ENCODE assay signal across 28 cellular contexts in genomic region chr7:116206141-116206540, GRCh38.
"Had no signal": no experiment of that assay in that cellular context is flagged by ENCODE, and none has a peak within 500 bp of the region (broad histone marks: within the 10 kb centered on the region; RNA-seq: fewer than 3 reads in every experiment).

No MANE protein-coding gene starts in this region.

- H3K27ac Mint-ChIP-seq: activated CD4-positive, alpha-beta memory T cell treated with anti-CD3 and anti-CD28 coated beads for 36 hours; activated naive CD8-positive, alpha-beta T cell treated with anti-CD3 and anti-CD28 coated beads for 36 hours; activated T-helper 17 cell treated with anti-CD3 and anti-CD28 coated beads, Interleukin-2, amount 50 U/mL, for 72 hours; T-helper 1 cell treated with Interleukin-12 subunit alpha and Interleukin-12 subunit beta and Interleukin-4 antibody, amounts not matched to agents 30 μg/mL and 1 μg/mL, for 36 hours; T-helper 2 cell treated with Interferon-gamma antibody and Interleukin-4, amounts not matched to agents 5 μg/mL and 100 μg/mL, for 36 hours had no signal

- DNase-seq: activated CD4-positive, alpha-beta memory T cell treated with anti-CD3 and anti-CD28 coated beads for 36 hours; activated CD4-positive, alpha-beta T cell treated with anti-CD3 and anti-CD28 coated beads, Interleukin-2, amount 50 U/mL, for 1 hour; activated CD8-positive, alpha-beta memory T cell treated with anti-CD3 and anti-CD28 coated beads, Interleukin-2, amount 50 U/mL, for 4 hours; activated effector memory CD4-positive, alpha-beta T cell treated with anti-CD3 and anti-CD28 coated beads, Interleukin-2, amount 50 U/mL, for 16 hours; activated naive CD4-positive, alpha-beta T cell; activated naive CD4-positive, alpha-beta T cell treated with anti-CD3 and anti-CD28 coated beads, Interleukin-2, amount 50 U/mL, for 16 hours; activated naive CD8-positive, alpha-beta T cell treated with anti-CD3 and anti-CD28 coated beads for 36 hours; activated T-cell treated with anti-CD3 and anti-CD28 coated beads for 4 hours; activated T-cell treated with anti-CD3 and anti-CD28 coated beads, Interleukin-2, amount 50 U/mL, for 4 hours; amniotic stem cell; aorta; brain microvascular endothelial cell; Kasumi-1; KG1; MG63; NCI-H1048; NCI-H2081 treated with DMSO at 0.1 percent for 48 hours; NCI-H345; NCI-H748 treated with DMSO at 0.1 percent for 48 hours; SHP77; SJCRH30 had no signal

- H3K36me3 Mint-ChIP-seq: activated CD4-positive, alpha-beta memory T cell treated with anti-CD3 and anti-CD28 coated beads for 36 hours; activated naive CD8-positive, alpha-beta T cell treated with anti-CD3 and anti-CD28 coated beads for 36 hours had no signal

- H3K4me3 Mint-ChIP-seq: activated CD4-positive, alpha-beta memory T cell treated with anti-CD3 and anti-CD28 coated beads for 36 hours; activated naive CD8-positive, alpha-beta T cell treated with anti-CD3 and anti-CD28 coated beads for 36 hours; activated T-cell treated with anti-CD3 and anti-CD28 coated beads, Interleukin-2, amount 50 U/mL, for 4 hours; activated T-helper 17 cell treated with anti-CD3 and anti-CD28 coated beads, Interleukin-2, amount 50 U/mL, for 72 hours; central memory CD8-positive, alpha-beta T cell; T-helper 1 cell treated with Interleukin-12 subunit alpha and Interleukin-12 subunit beta and Interleukin-4 antibody, amounts not matched to agents 30 μg/mL and 1 μg/mL, for 36 hours; T-helper 2 cell treated with Interferon-gamma antibody and Interleukin-4, amounts not matched to agents 5 μg/mL and 100 μg/mL, for 36 hours had no signal

- H3K27me3 Mint-ChIP-seq: activated CD4-positive, alpha-beta memory T cell treated with anti-CD3 and anti-CD28 coated beads for 36 hours; activated naive CD8-positive, alpha-beta T cell treated with anti-CD3 and anti-CD28 coated beads for 36 hours; activated T-helper 17 cell treated with anti-CD3 and anti-CD28 coated beads, Interleukin-2, amount 50 U/mL, for 72 hours; central memory CD8-positive, alpha-beta T cell; IgD-negative memory B cell had no signal

- H3K27ac ChIP-seq: brain microvascular endothelial cell, SJCRH30, SK-N-MC had no signal

- H3K4me1 Mint-ChIP-seq: activated T-helper 17 cell treated with anti-CD3 and anti-CD28 coated beads, Interleukin-2, amount 50 U/mL, for 72 hours had no signal

- H3K9me3 Mint-ChIP-seq: activated T-helper 17 cell treated with anti-CD3 and anti-CD28 coated beads, Interleukin-2, amount 50 U/mL, for 72 hours; IgD-negative memory B cell; T-helper 1 cell treated with Interleukin-12 subunit alpha and Interleukin-12 subunit beta and Interleukin-4 antibody, amounts not matched to agents 30 μg/mL and 1 μg/mL, for 36 hours had no signal

- ATAC-seq: activated T-cell treated with anti-CD3 and anti-CD28 coated beads, Interleukin-2, amount 50 U/mL, for 4 hours; activated T-helper 17 cell treated with anti-CD3 and anti-CD28 coated beads, Interleukin-2, amount 50 U/mL, for 72 hours; Panc1 had no signal
